ENCODE assay signal across 26 cellular contexts in the genomic region with DNA sequence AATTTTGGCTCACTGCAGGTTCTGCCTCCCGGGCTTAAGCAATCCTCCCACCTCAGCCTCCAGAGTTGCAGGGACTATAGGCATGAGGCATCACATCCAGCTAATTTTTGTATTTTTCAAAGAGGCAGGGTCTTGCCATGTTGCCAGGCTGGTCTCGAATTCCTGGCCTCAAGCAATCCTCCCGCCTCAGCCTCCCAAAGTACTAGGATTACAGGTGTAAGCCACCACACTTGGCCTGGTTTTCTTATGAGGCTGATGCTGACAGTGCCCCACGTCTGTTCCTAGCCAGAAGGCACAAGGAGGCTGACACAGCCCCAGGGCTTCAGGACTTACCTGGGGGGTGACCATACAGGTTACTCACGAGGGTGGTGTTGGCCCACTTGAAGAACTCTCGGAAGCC. TPM values are rescaled to one million over a fixed set of nuclear protein-coding genes. Genes with fewer than 3 reads are reported as not detected.
"Had no signal": no experiment of that assay in that cellular context is flagged by ENCODE, and none has a peak within 500 bp of the region (broad histone marks: within the 10 kb centered on the region; RNA-seq: fewer than 3 reads in every experiment).

No MANE protein-coding gene starts in this region.

- H3K4me1 Mint-ChIP-seq: endodermal cell had no signal

- H3K27me3 ChIP-seq: colonic mucosa, dorsolateral prefrontal cortex, esophagus muscularis mucosa, esophagus squamous epithelium, gastrocnemius medialis, gastroesophageal sphincter, heart left ventricle, heart right ventricle had no signal

- H3K9me3 Mint-ChIP-seq: dendritic cell treated with granulocyte-macrophage colony-stimulating factor and Interleukin-4, amounts not matched to agents 40 ng/mL and 50 ng/mL, for 4 days; effector memory CD8-positive, alpha-beta T cell; endodermal cell had no signal

- H3K4me3 Mint-ChIP-seq: dendritic cell treated with granulocyte-macrophage colony-stimulating factor and Interleukin-4, amounts not matched to agents 40 ng/mL and 50 ng/mL, for 4 days; effector memory CD8-positive, alpha-beta T cell; endodermal cell had no signal

- ATAC-seq: effector memory CD8-positive, alpha-beta T cell; esophagus mucosa; foreskin keratinocyte; gastrocnemius medialis; gastroesophageal sphincter; heart left ventricle; heart right ventricle had no signal

- H3K36me3 ChIP-seq: colonic mucosa, esophagus squamous epithelium, gastrocnemius medialis, gastroesophageal sphincter had no signal

- H3K4me3 ChIP-seq: colonic mucosa, coronary artery, dorsolateral prefrontal cortex, esophagus muscularis mucosa, esophagus squamous epithelium, gastrocnemius medialis, gastroesophageal sphincter, heart left ventricle, heart right ventricle had no signal

- H3K27ac Mint-ChIP-seq: dendritic cell treated with granulocyte-macrophage colony-stimulating factor and Interleukin-4, amounts not matched to agents 40 ng/mL and 50 ng/mL, for 4 days; effector memory CD8-positive, alpha-beta T cell; endodermal cell had no signal

- H3K27me3 Mint-ChIP-seq: dendritic cell treated with granulocyte-macrophage colony-stimulating factor and Interleukin-4, amounts not matched to agents 40 ng/mL and 50 ng/mL, for 4 days had no signal

- H3K4me1 ChIP-seq: colonic mucosa, esophagus muscularis mucosa, esophagus squamous epithelium, foreskin keratinocyte, gastrocnemius medialis, gastroesophageal sphincter, heart left ventricle, heart right ventricle had no signal

- DNase-seq: colonic mucosa; cortex of kidney; dermis blood vessel endothelial cell; dorsolateral prefrontal cortex; effector CD4-positive, alpha-beta T cell; effector CD8-positive, alpha-beta T cell; effector memory CD4-positive, alpha-beta T cell; effector memory CD8-positive, alpha-beta T cell; endodermal cell; erythroblast; esophagus squamous epithelium; foreskin fibroblast; foreskin keratinocyte; foreskin melanocyte; gastrocnemius medialis; glutamatergic neuron; heart left ventricle; heart right ventricle had no signal

- H3K27ac ChIP-seq: colonic mucosa, coronary artery, dorsolateral prefrontal cortex, epithelial cell of prostate, esophagus muscularis mucosa, esophagus squamous epithelium, foreskin keratinocyte, gastrocnemius medialis, gastroesophageal sphincter, heart left ventricle, heart right ventricle had no signal

- H3K9me3 ChIP-seq: colonic mucosa, esophagus muscularis mucosa, esophagus squamous epithelium, gastrocnemius medialis, gastroesophageal sphincter, heart left ventricle, heart right ventricle had no signal

RNA-seq across cellular contexts. Expression of a gene that starts 53.1 kb away (rescaled TPM):
- total RNA-seq: endothelial cell of umbilical vein, esophagus mucosa, fibroblast of lung had no signal
